In genomic region chr6:118216751-118217150, GRCh38 we compare ENCODE assay signal across 18 cellular contexts.
DNase-seq lines count a peak whose midpoint lies in the region; ATAC-seq and TF ChIP-seq lines count a peak whose summit lies in the region.
"Had no signal": no experiment of that assay in that cellular context is flagged by ENCODE, and none has a peak within 500 bp of the region (broad histone marks: within the 10 kb centered on the region; RNA-seq: fewer than 3 reads in every experiment).

No MANE protein-coding gene starts in this region.

- H3K4me3 ChIP-seq in GM23248 (no peak overlapping the region), epithelial cell of esophagus (ENCODE audit: low read length) (no peak overlapping the region)
- H3K4me3 ChIP-seq: Peyer's patch had no signal

- H3K36me3 ChIP-seq in GM23248 (ENCODE audit: low read depth) = no peaks in the 10 kb centered on the region
- H3K36me3 ChIP-seq: Peyer's patch had no signal

- H4K20me1 ChIP-seq in GM23248 (ENCODE audit: insufficient read depth) = no peaks in the 10 kb centered on the region

- ATAC-seq in GM18870 (IDR thresholded peaks at IDR 0.05; ENCODE audit: unreplicated experiment) = no peak

- H2AFZ ChIP-seq in GM23248 = no peak overlapping the region

- H3F3A ChIP-seq in GM23248 (ENCODE audit: insufficient read depth) = 0 out of 2 replicates have a peak, but pooled peaks cover 4% of the 10 kb centered on the region

- DNase-seq in GM23248 (peak; percentile 74), RWPE1 (ENCODE audit: low spot score) (peak; percentile 8), epithelial cell of esophagus (ENCODE audit: low read depth) (peak; percentile 88), stromal cell of bone marrow (ENCODE audit: low read depth) (peak; percentile 5)
- DNase-seq in activated CD4-positive, alpha-beta memory T cell treated with anti-CD3 and anti-CD28 coated beads for 36 hours = no peak
- DNase-seq in stimulated activated naive CD4-positive, alpha-beta T cell treated with Interleukin-2 at 50 U/mL for 16 hours (lab: John Stamatoyannopoulos, UW) = no peak
- DNase-seq: ACHN, Caco-2, GF-D8, GOT3, KG1, NCI-H1092, NCI-H2081 treated with DMSO at 0.1 percent for 48 hours, NCI-H2227 treated with DMSO at 0.1 percent for 48 hours, NCI-H524, Peyer's patch, SIG-M5 had no signal

- H3K79me2 ChIP-seq in GM23248 (ENCODE audit: insufficient read depth) = no peaks in the 10 kb centered on the region

- 0 out of 2 replicates have a peak, but pooled peaks cover 4% of the 10 kb centered on the region for H3K4me1 ChIP-seq in GM23248 (ENCODE audit: insufficient read depth)
- H3K4me1 ChIP-seq: Caco-2, Peyer's patch had no signal

- H3K27me3 ChIP-seq in GM23248 (replicated peaks; ENCODE audit: insufficient read depth) = no peaks in the 10 kb centered on the region
- H3K27me3 ChIP-seq: Peyer's patch had no signal

- CTCF ChIA-PET in RWPE1 (lab: Yijun Ruan, JAX) = interaction anchor here (0.6 kb wide), 1 partner anchor 31 kb away, joined by 3 read pairs; no protein-coding TSS in a partner anchor
- CTCF ChIA-PET in activated CD4-positive, alpha-beta memory T cell treated with anti-CD3 and anti-CD28 coated beads for 36 hours (lab: Charles Lee) = no interaction called here

- no peak for TF ChIP-seq CTCF in RWPE1 (conservative IDR thresholded peaks at IDR 0.05; ENCODE audit: low read depth)
- TF ChIP-seq CTCF in epithelial cell of esophagus (IDR thresholded peaks at IDR 0.05; ENCODE audit: insufficient read depth, low read depth, low read length, missing control alignments) = no peak

- no peak overlapping the region for H3K4me3 Mint-ChIP-seq in activated CD4-positive, alpha-beta memory T cell treated with anti-CD3 and anti-CD28 coated beads for 36 hours

- no peaks in the 10 kb centered on the region for H3K9me3 Mint-ChIP-seq in activated CD4-positive, alpha-beta memory T cell treated with anti-CD3 and anti-CD28 coated beads for 36 hours

- H3K9ac ChIP-seq in GM23248 = no peak overlapping the region

- no peaks in the 10 kb centered on the region; the same call in 1 of the 2 replicates for H3K9me2 ChIP-seq in GM23248 (ENCODE audit: insufficient read depth)

- no peak overlapping the region for H3K27ac ChIP-seq in GM23248
- H3K27ac ChIP-seq in RWPE1 = no peak overlapping the region
- H3K27ac ChIP-seq: Peyer's patch had no signal

- intact Hi-C loops in activated CD4-positive, alpha-beta memory T cell treated with anti-CD3 and anti-CD28 coated beads for 36 hours (cut with micrococcal nuclease) = no loop called here

- in situ Hi-C loops in GM23248 (cut with MboI) = no loop called here

- H3K27ac Mint-ChIP-seq in activated CD4-positive, alpha-beta memory T cell treated with anti-CD3 and anti-CD28 coated beads for 36 hours = no peak overlapping the region

- H3K9me3 ChIP-seq in GM23248 (ENCODE audit: low read depth) = no peaks in the 10 kb centered on the region
- H3K9me3 ChIP-seq: Caco-2, Peyer's patch had no signal

- POLR2A ChIA-PET in RWPE1 (lab: Yijun Ruan, JAX; ENCODE audit: low non-redundant PET) = no interaction called here
- POLR2A ChIA-PET in activated CD4-positive, alpha-beta memory T cell treated with anti-CD3 and anti-CD28 coated beads for 36 hours (lab: Charles Lee) = no interaction called here

- H3K4me2 ChIP-seq in GM23248 (ENCODE audit: unreplicated experiment) = no peak overlapping the region

- no peaks in the 10 kb centered on the region for H3K4me1 Mint-ChIP-seq in activated CD4-positive, alpha-beta memory T cell treated with anti-CD3 and anti-CD28 coated beads for 36 hours (ENCODE audit: low read depth)

- H3K36me3 Mint-ChIP-seq in activated CD4-positive, alpha-beta memory T cell treated with anti-CD3 and anti-CD28 coated beads for 36 hours = no peaks in the 10 kb centered on the region

- peaks cover 2% of the 10 kb centered on the region for H3K27me3 Mint-ChIP-seq in activated CD4-positive, alpha-beta memory T cell treated with anti-CD3 and anti-CD28 coated beads for 36 hours

- WGBS in GM23248 (ENCODE audit: low coverage in 1 of 2, low lambda C conversion rate in 2 of 2, missing lambda C conversion rate in 2 of 2), 2 experiments = 55 to 60% methylated on average over 2 of the region's 2 CpGs

Comparison
In these comparisons a context has a peak if more than half of its experiments do, and no peak if none do; other contexts are left out.
1. DNase-seq: peak in GM23248 (single experiment), RWPE1 (single experiment), epithelial cell of esophagus (single experiment) and stromal cell of bone marrow (single experiment); none in activated CD4-positive, alpha-beta memory T cell treated with anti-CD3 and anti-CD28 coated beads for 36 hours (single experiment) and stimulated activated naive CD4-positive, alpha-beta T cell treated with Interleukin-2 at 50 U/mL for 16 hours (single experiment).